ENCODE assay signal across 18 cellular contexts in genomic region chr9:76594764-76595410, GRCh38.
"Had no signal": no experiment of that assay in that cellular context is flagged by ENCODE, and none has a peak within 500 bp of the region (broad histone marks: within the 10 kb centered on the region; RNA-seq: fewer than 3 reads in every experiment).

No MANE protein-coding gene starts in this region.

- ATAC-seq: activated naive CD8-positive, alpha-beta T cell treated with anti-CD3 and anti-CD28 coated beads, Interleukin-2, amount 50 U/mL, for 24 hours; stimulated activated naive CD8-positive, alpha-beta T cell treated with anti-CD3 and anti-CD28 coated beads, Interleukin-15, Interleukin-2, amounts not matched to agents 100 U/mL and 50 U/mL, for 24 hours had no signal

- H3K27ac Mint-ChIP-seq: activated naive CD4-positive, alpha-beta T cell treated with anti-CD3 and anti-CD28 coated beads for 36 hours; activated naive CD8-positive, alpha-beta T cell treated with anti-CD3 and anti-CD28 coated beads, Interleukin-2, amount 50 U/mL, for 24 hours; activated T-helper 2 cell treated with anti-CD3 and anti-CD28 coated beads, Interferon-gamma antibody, Interleukin-2, Interleukin-4, amounts not matched to agents 10 μg/mL and 5 μg/mL and 100 μg/mL, durations not matched to agents 14 hours and 24 hours and 36 hours; T-helper 2 cell treated with Interferon-gamma antibody and Interleukin-4, amounts not matched to agents 5 μg/mL and 100 μg/mL, for 36 hours had no signal

- H3K9me3 Mint-ChIP-seq: activated naive CD4-positive, alpha-beta T cell treated with anti-CD3 and anti-CD28 coated beads for 36 hours; activated naive CD8-positive, alpha-beta T cell treated with anti-CD3 and anti-CD28 coated beads, Interleukin-2, amount 50 U/mL, for 24 hours; activated T-helper 2 cell treated with anti-CD3 and anti-CD28 coated beads, Interferon-gamma antibody, Interleukin-2, Interleukin-4, amounts not matched to agents 10 μg/mL and 5 μg/mL and 100 μg/mL, durations not matched to agents 14 hours and 24 hours and 36 hours; T-helper 2 cell treated with Interferon-gamma antibody and Interleukin-4, amounts not matched to agents 5 μg/mL and 100 μg/mL, for 36 hours had no signal

- H3K27ac ChIP-seq: esophagus muscularis mucosa, skin epidermis, transverse colon, vagina had no signal

- H3K27me3 ChIP-seq: transverse colon, vagina had no signal

- H3K4me3 ChIP-seq: esophagus muscularis mucosa, lung, skin epidermis, transverse colon, vagina had no signal

- H3K4me3 Mint-ChIP-seq: activated naive CD4-positive, alpha-beta T cell treated with anti-CD3 and anti-CD28 coated beads for 36 hours; activated naive CD8-positive, alpha-beta T cell treated with anti-CD3 and anti-CD28 coated beads, Interleukin-2, amount 50 U/mL, for 24 hours; T-helper 2 cell treated with Interferon-gamma antibody and Interleukin-4, amounts not matched to agents 5 μg/mL and 100 μg/mL, for 36 hours had no signal

- H3K4me1 ChIP-seq: transverse colon had no signal

- H3K36me3 ChIP-seq: esophagus muscularis mucosa, transverse colon, vagina had no signal

- H3K9me3 ChIP-seq: esophagus muscularis mucosa, transverse colon, vagina had no signal

- DNase-seq: activated CD4-positive, alpha-beta T cell treated with anti-CD3 and anti-CD28 coated beads, Interleukin-2, amount 50 U/mL, for 4 hours; activated CD4-positive, CD25-positive, alpha-beta regulatory T cell treated with anti-CD3 and anti-CD28 coated beads, Interleukin-2, amount 50 U/mL, for 72 hours; activated naive CD4-positive, alpha-beta T cell treated with anti-CD3 and anti-CD28 coated beads for 36 hours; activated naive CD8-positive, alpha-beta T cell treated with anti-CD3 and anti-CD28 coated beads, Interleukin-2, amount 50 U/mL, for 24 hours; hippocampal formation; left colon; nucleus accumbens; right cardiac atrium; stimulated activated CD4-positive, alpha-beta T cell treated with anti-CD3 and anti-CD28 coated beads, Interleukin-4, amount 100 ng/mL, for 24 hours; stimulated activated CD8-positive, alpha-beta memory T cell treated with anti-CD3 and anti-CD28 coated beads, Interleukin-4, amount 100 ng/mL, for 48 hours; stimulated activated naive CD8-positive, alpha-beta T cell treated with anti-CD3 and anti-CD28 coated beads, Interleukin-15, Interleukin-2, amounts not matched to agents 100 U/mL and 50 U/mL, for 24 hours; transverse colon had no signal
